ENCODE assay signal across 1 cellular context in genomic region chr5:6377582-6378127, GRCh38.
TF ChIP-seq lines count a peak whose summit lies in the region.

No MANE protein-coding gene starts in this region.

TF ChIP-seq in K562, 482 proteins besides CTCF, POLR2A, EP300 and RAD21 (continued from another document):
- TF ChIP-seq CREB1 (IDR thresholded peaks at IDR 0.05): no peak
- no peak for TF ChIP-seq CREB1 (CRISPR knock-in tag; IDR thresholded peaks at IDR 0.05)
- 0 out of 2 replicates have a peak, but pooled peaks have one; percentile 51 for TF ChIP-seq ZC3H4 (CRISPR knock-in tag; IDR thresholded peaks at IDR 0.05; ENCODE audit: borderline replicate concordance)
- TF ChIP-seq STAT5A (IDR thresholded peaks at IDR 0.05; ENCODE audit: borderline replicate concordance, low read length): no peak
- TF ChIP-seq SIRT6 (IDR thresholded peaks at IDR 0.05; ENCODE audit: low read depth, low read length): no peak
- no peak for TF ChIP-seq TRIM25 (IDR thresholded peaks at IDR 0.05; ENCODE audit: borderline replicate concordance)
- no peak for TF ChIP-seq MCM7 (IDR thresholded peaks at IDR 0.05)
- TF ChIP-seq, protein P1, sequence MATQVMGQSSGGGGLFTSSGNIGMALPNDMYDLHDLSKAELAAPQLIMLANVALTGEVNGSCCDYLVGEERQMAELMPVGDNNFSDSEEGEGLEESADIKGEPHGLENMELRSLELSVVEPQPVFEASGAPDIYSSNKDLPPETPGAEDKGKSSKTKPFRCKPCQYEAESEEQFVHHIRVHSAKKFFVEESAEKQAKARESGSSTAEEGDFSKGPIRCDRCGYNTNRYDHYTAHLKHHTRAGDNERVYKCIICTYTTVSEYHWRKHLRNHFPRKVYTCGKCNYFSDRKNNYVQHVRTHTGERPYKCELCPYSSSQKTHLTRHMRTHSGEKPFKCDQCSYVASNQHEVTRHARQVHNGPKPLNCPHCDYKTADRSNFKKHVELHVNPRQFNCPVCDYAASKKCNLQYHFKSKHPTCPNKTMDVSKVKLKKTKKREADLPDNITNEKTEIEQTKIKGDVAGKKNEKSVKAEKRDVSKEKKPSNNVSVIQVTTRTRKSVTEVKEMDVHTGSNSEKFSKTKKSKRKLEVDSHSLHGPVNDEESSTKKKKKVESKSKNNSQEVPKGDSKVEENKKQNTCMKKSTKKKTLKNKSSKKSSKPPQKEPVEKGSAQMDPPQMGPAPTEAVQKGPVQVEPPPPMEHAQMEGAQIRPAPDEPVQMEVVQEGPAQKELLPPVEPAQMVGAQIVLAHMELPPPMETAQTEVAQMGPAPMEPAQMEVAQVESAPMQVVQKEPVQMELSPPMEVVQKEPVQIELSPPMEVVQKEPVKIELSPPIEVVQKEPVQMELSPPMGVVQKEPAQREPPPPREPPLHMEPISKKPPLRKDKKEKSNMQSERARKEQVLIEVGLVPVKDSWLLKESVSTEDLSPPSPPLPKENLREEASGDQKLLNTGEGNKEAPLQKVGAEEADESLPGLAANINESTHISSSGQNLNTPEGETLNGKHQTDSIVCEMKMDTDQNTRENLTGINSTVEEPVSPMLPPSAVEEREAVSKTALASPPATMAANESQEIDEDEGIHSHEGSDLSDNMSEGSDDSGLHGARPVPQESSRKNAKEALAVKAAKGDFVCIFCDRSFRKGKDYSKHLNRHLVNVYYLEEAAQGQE (CRISPR knock-in tag; IDR thresholded peaks at IDR 0.05; ENCODE audit: low read depth): 0 out of 2 replicates have a peak, but pooled peaks have one; percentile 2
- TF ChIP-seq BRD4 (IDR thresholded peaks at IDR 0.05): 0 out of 2 replicates have a peak, but pooled peaks have one; percentile 28
- peak; percentile 17; the same call in 1 of the 2 replicates for TF ChIP-seq FOXP4 (CRISPR knock-in tag; IDR thresholded peaks at IDR 0.05; ENCODE audit: borderline replicate concordance)
- peak; percentile 31 for TF ChIP-seq ZNF316 (IDR thresholded peaks at IDR 0.05)
- TF ChIP-seq DNMT1 (IDR thresholded peaks at IDR 0.05): no peak
- no peak for TF ChIP-seq POLR2AphosphoS2 (IDR thresholded peaks at IDR 0.05; ENCODE audit: low read length)
- TF ChIP-seq, protein P2, sequence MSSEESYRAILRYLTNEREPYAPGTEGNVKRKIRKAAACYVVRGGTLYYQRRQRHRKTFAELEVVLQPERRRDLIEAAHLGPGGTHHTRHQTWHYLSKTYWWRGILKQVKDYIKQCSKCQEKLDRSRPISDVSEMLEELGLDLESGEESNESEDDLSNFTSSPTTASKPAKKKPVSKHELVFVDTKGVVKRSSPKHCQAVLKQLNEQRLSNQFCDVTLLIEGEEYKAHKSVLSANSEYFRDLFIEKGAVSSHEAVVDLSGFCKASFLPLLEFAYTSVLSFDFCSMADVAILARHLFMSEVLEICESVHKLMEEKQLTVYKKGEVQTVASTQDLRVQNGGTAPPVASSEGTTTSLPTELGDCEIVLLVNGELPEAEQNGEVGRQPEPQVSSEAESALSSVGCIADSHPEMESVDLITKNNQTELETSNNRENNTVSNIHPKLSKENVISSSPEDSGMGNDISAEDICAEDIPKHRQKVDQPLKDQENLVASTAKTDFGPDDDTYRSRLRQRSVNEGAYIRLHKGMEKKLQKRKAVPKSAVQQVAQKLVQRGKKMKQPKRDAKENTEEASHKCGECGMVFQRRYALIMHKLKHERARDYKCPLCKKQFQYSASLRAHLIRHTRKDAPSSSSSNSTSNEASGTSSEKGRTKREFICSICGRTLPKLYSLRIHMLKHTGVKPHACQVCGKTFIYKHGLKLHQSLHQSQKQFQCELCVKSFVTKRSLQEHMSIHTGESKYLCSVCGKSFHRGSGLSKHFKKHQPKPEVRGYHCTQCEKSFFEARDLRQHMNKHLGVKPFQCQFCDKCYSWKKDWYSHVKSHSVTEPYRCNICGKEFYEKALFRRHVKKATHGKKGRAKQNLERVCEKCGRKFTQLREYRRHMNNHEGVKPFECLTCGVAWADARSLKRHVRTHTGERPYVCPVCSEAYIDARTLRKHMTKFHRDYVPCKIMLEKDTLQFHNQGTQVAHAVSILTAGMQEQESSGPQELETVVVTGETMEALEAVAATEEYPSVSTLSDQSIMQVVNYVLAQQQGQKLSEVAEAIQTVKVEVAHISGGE (CRISPR knock-in tag; IDR thresholded peaks at IDR 0.05): no peak
